1 cellular context compared by ENCODE assay signal in the genomic region with DNA sequence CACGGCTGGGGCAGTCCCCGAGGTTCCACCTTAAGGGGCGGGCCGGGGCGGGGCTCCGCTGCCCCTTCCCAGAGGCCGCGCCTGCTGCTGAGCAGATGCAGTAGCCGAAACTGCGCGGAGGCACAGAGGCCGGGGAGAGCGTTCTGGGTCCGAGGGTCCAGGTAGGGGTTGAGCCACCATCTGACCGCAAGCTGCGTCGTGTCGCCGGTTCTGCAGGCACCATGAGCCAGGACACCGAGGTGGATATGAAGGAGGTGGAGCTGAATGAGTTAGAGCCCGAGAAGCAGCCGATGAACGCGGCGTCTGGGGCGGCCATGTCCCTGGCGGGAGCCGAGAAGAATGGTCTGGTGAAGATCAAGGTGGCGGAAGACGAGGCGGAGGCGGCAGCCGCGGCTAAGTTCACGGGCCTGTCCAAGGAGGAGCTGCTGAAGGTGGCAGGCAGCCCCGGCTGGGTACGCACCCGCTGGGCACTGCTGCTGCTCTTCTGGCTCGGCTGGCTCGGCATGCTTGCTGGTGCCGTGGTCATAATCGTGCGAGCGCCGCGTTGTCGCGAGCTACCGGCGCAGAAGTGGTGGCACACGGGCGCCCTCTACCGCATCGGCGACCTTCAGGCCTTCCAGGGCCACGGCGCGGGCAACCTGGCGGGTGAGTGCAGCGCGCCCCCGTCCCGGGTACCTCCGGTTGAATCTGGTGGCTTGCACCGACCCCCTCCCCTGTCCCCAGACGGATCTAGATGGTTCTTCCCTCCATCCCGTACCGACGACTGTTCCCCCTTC.
TF ChIP-seq lines count a peak whose summit lies in the region.

TSS of gene SLC3A2 (plus strand) at position 94 of the 776 bp plus-strand sequence. CDS start at position 222, 128 bp downstream.

TF ChIP-seq in HEK293, 187 proteins besides CTCF, POLR2A, EP300 and RAD21 (continued from another document and continues in another):
- TF ChIP-seq, protein P1, sequence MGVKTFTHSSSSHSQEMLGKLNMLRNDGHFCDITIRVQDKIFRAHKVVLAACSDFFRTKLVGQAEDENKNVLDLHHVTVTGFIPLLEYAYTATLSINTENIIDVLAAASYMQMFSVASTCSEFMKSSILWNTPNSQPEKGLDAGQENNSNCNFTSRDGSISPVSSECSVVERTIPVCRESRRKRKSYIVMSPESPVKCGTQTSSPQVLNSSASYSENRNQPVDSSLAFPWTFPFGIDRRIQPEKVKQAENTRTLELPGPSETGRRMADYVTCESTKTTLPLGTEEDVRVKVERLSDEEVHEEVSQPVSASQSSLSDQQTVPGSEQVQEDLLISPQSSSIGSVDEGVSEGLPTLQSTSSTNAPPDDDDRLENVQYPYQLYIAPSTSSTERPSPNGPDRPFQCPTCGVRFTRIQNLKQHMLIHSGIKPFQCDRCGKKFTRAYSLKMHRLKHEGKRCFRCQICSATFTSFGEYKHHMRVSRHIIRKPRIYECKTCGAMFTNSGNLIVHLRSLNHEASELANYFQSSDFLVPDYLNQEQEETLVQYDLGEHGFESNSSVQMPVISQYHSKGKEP (tag by site-specific recombination; IDR thresholded peaks at IDR 0.05): no peak; the same call in 1 of the 2 replicates
- TF ChIP-seq, protein P2, sequence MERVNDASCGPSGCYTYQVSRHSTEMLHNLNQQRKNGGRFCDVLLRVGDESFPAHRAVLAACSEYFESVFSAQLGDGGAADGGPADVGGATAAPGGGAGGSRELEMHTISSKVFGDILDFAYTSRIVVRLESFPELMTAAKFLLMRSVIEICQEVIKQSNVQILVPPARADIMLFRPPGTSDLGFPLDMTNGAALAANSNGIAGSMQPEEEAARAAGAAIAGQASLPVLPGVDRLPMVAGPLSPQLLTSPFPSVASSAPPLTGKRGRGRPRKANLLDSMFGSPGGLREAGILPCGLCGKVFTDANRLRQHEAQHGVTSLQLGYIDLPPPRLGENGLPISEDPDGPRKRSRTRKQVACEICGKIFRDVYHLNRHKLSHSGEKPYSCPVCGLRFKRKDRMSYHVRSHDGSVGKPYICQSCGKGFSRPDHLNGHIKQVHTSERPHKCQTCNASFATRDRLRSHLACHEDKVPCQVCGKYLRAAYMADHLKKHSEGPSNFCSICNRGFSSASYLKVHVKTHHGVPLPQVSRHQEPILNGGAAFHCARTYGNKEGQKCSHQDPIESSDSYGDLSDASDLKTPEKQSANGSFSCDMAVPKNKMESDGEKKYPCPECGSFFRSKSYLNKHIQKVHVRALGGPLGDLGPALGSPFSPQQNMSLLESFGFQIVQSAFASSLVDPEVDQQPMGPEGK (tag by site-specific recombination; IDR thresholded peaks at IDR 0.05): peak; percentile 96; the same call in 1 of the 2 replicates
- TF ChIP-seq ZNF354C (tag by site-specific recombination; IDR thresholded peaks at IDR 0.05; ENCODE audit: borderline replicate concordance, low read depth) (no peak), KLF9 (tag by site-specific recombination; IDR thresholded peaks at IDR 0.05; ENCODE audit: low read depth) (peak; percentile 75), ZNF24 (tag by site-specific recombination; IDR thresholded peaks at IDR 0.05) (peak; percentile 53; the same call in 1 of the 2 replicates), GLIS1 (tag by site-specific recombination; IDR thresholded peaks at IDR 0.05) (no peak), ZNF626 (tag by site-specific recombination; IDR thresholded peaks at IDR 0.05) (no peak), ZBTB20 (tag by site-specific recombination; IDR thresholded peaks at IDR 0.05) (peak; percentile 68; the same call in 1 of the 2 replicates), ZNF274 (IDR thresholded peaks at IDR 0.05; ENCODE audit: low read length) (no peak), ZNF274 (tag by site-specific recombination; IDR thresholded peaks at IDR 0.05; ENCODE audit: borderline replicate concordance) (no peak), ZNF768 (tag by site-specific recombination; IDR thresholded peaks at IDR 0.05) (peak; percentile 33; the same call in 1 of the 2 replicates), ZNF530 (tag by site-specific recombination; IDR thresholded peaks at IDR 0.05; ENCODE audit: low read depth) (no peak), KLF1 (tag by site-specific recombination; IDR thresholded peaks at IDR 0.05) (peak; percentile 73), ZNF302 (tag by site-specific recombination; IDR thresholded peaks at IDR 0.05; ENCODE audit: low read depth) (no peak), SP3 (tag by site-specific recombination; IDR thresholded peaks at IDR 0.05) (peak; percentile 89), ZFP69B (tag by site-specific recombination; IDR thresholded peaks at IDR 0.05) (no peak), REPIN1 (tag by site-specific recombination; IDR thresholded peaks at IDR 0.05; ENCODE audit: low read depth) (no peak), ZNF114 (tag by site-specific recombination; IDR thresholded peaks at IDR 0.05) (no peak), ZBTB10 (tag by site-specific recombination; IDR thresholded peaks at IDR 0.05) (0 out of 2 replicates have a peak, but pooled peaks have one; percentile 35), ZBTB48 (tag by site-specific recombination; IDR thresholded peaks at IDR 0.05) (peak; percentile 68; the same call in 1 of the 2 replicates), ZNF223 (tag by site-specific recombination; IDR thresholded peaks at IDR 0.05) (0 out of 2 replicates have a peak, but pooled peaks have one; percentile 33), ZNF600 (tag by site-specific recombination; IDR thresholded peaks at IDR 0.05) (peak; percentile 72), ZNF121 (tag by site-specific recombination; IDR thresholded peaks at IDR 0.05) (peak; percentile 63; the same call in 1 of the 2 replicates), OSR2 (tag by site-specific recombination; IDR thresholded peaks at IDR 0.05) (peak; percentile 86), ZNF747 (tag by site-specific recombination; IDR thresholded peaks at IDR 0.05) (no peak), SALL2 (tag by site-specific recombination; IDR thresholded peaks at IDR 0.05; ENCODE audit: borderline replicate concordance) (no peak), ZNF791 (tag by site-specific recombination; IDR thresholded peaks at IDR 0.05) (no peak), REST (tag by site-specific recombination; IDR thresholded peaks at IDR 0.05) (0 out of 2 replicates have a peak, but pooled peaks have one; percentile 29), ZNF585B (tag by site-specific recombination; IDR thresholded peaks at IDR 0.05) (no peak), ZNF184 (tag by site-specific recombination; IDR thresholded peaks at IDR 0.05) (no peak), IKZF3 (tag by site-specific recombination; IDR thresholded peaks at IDR 0.05) (no peak), SCRT1 (tag by site-specific recombination; IDR thresholded peaks at IDR 0.05; ENCODE audit: borderline replicate concordance) (no peak), TSHZ1 (tag by site-specific recombination; IDR thresholded peaks at IDR 0.05; ENCODE audit: borderline replicate concordance) (no peak; the same call in 1 of the 2 replicates), KLF16 (tag by site-specific recombination; IDR thresholded peaks at IDR 0.05) (peak; percentile 68), ZNF837 (tag by site-specific recombination; IDR thresholded peaks at IDR 0.05) (0 out of 2 replicates have a peak, but pooled peaks have one; percentile 50), ZSCAN23 (tag by site-specific recombination; IDR thresholded peaks at IDR 0.05) (no peak), YY2 (tag by site-specific recombination; IDR thresholded peaks at IDR 0.05) (peak; percentile 65), ZNF175 (tag by site-specific recombination; IDR thresholded peaks at IDR 0.05) (no peak), ZNF366 (tag by site-specific recombination; conservative IDR thresholded peaks at IDR 0.05) (peak; percentile 99)
- TF ChIP-seq, protein P3, sequence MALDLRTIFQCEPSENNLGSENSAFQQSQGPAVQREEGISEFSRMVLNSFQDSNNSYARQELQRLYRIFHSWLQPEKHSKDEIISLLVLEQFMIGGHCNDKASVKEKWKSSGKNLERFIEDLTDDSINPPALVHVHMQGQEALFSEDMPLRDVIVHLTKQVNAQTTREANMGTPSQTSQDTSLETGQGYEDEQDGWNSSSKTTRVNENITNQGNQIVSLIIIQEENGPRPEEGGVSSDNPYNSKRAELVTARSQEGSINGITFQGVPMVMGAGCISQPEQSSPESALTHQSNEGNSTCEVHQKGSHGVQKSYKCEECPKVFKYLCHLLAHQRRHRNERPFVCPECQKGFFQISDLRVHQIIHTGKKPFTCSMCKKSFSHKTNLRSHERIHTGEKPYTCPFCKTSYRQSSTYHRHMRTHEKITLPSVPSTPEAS (tag by site-specific recombination; IDR thresholded peaks at IDR 0.05): no peak
- TF ChIP-seq, protein P4, sequence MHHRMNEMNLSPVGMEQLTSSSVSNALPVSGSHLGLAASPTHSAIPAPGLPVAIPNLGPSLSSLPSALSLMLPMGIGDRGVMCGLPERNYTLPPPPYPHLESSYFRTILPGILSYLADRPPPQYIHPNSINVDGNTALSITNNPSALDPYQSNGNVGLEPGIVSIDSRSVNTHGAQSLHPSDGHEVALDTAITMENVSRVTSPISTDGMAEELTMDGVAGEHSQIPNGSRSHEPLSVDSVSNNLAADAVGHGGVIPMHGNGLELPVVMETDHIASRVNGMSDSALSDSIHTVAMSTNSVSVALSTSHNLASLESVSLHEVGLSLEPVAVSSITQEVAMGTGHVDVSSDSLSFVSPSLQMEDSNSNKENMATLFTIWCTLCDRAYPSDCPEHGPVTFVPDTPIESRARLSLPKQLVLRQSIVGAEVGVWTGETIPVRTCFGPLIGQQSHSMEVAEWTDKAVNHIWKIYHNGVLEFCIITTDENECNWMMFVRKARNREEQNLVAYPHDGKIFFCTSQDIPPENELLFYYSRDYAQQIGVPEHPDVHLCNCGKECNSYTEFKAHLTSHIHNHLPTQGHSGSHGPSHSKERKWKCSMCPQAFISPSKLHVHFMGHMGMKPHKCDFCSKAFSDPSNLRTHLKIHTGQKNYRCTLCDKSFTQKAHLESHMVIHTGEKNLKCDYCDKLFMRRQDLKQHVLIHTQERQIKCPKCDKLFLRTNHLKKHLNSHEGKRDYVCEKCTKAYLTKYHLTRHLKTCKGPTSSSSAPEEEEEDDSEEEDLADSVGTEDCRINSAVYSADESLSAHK (tag by site-specific recombination; IDR thresholded peaks at IDR 0.05): peak; percentile 16
